Comparison of ENCODE assay signal across 20 cellular contexts in the genomic region with DNA sequence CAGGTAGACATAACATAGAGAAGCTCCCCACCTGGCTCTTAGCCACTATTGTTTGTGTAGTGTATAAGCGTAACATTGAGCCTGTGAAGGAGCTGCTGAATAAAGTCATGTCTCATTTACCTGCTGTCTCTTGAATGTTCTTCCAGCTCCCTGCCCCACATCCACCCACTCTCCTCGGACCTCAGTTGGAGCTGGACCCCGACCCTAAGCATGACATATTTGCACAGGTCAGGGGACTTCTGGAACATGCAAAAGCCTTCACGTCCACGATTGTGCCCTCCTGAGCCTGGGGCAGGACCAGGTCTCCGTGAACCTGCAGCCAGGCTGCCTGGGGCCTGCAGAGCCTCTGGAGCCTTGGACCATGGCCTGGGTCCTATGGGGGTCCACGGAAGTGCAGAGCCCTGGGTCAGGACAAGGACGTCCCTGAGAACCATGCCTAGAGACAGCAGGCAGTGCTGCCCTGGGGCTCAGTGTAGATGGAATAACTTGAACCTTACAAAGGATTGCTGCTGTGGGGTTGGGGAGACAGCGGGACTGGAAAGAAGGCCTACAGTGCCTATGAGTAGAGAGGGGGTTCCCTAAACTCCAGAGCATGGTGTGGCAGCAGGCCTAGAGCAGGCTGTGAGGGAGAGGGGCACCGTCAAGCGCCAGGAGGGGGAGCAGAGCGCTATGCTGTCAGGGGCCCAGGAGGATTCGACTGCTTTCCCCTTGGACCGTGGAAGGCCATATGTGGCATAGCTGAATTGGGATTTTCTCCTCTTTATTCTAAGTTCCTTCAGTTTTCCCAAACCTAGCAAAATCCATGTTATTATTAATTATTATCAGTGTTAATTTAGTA.
DNase-seq lines count a peak whose midpoint lies in the region; ATAC-seq and TF ChIP-seq lines count a peak whose summit lies in the region.
"Had no signal": no experiment of that assay in that cellular context is flagged by ENCODE, and none has a peak within 500 bp of the region (broad histone marks: within the 10 kb centered on the region; RNA-seq: fewer than 3 reads in every experiment).

No MANE protein-coding gene starts in this region.

- peak; percentile 50; the same call in 1 of the 3 replicates for ATAC-seq in GM23338
- no peak for ATAC-seq in activated T-helper 17 cell treated with anti-CD3 and anti-CD28 coated beads, Interleukin-2, amount 50 U/mL, for 72 hours (replicated peaks)
- ATAC-seq: GM12878 had no signal

- no peaks in the 10 kb centered on the region for H3K36me3 Mint-ChIP-seq in activated naive CD4-positive, alpha-beta T cell treated with anti-CD3 and anti-CD28 coated beads, Interleukin-2, amount 50 U/mL, for 24 hours
- H3K36me3 Mint-ChIP-seq in GM23338 (ENCODE audit: low read depth) (0 out of 3 replicates have a peak, but pooled peaks cover 3% of the 10 kb centered on the region), osteocyte (ENCODE audit: unreplicated experiment) (no peaks in the 10 kb centered on the region)
- H3K36me3 Mint-ChIP-seq in activated T-helper 17 cell treated with anti-CD3 and anti-CD28 coated beads, Interleukin-2, amount 50 U/mL, for 72 hours (ENCODE audit: low read depth) = no peaks in the 10 kb centered on the region

- H3K27me3 Mint-ChIP-seq in activated naive CD4-positive, alpha-beta T cell treated with anti-CD3 and anti-CD28 coated beads, Interleukin-2, amount 50 U/mL, for 24 hours = no peaks in the 10 kb centered on the region
- H3K27me3 Mint-ChIP-seq in GM23338 (ENCODE audit: insufficient read depth, low read depth, poor library complexity) (peaks cover 3% of the 10 kb centered on the region), osteocyte (ENCODE audit: unreplicated experiment) (peaks cover 14% of the 10 kb centered on the region)
- no peaks in the 10 kb centered on the region for H3K27me3 Mint-ChIP-seq in activated T-helper 17 cell treated with anti-CD3 and anti-CD28 coated beads, Interleukin-2, amount 50 U/mL, for 72 hours

- TF ChIP-seq CTCF in GM23338 (conservative IDR thresholded peaks at IDR 0.05; ENCODE audit: low read depth in 2 of 2) (peak in 1 of 2 experiments; percentile 30; a peak in 2 of 4 replicates), osteocyte (IDR thresholded peaks at IDR 0.05) (no peak)

- H3K27ac Mint-ChIP-seq in activated naive CD4-positive, alpha-beta T cell treated with anti-CD3 and anti-CD28 coated beads, Interleukin-2, amount 50 U/mL, for 24 hours = no peak overlapping the region
- no peak overlapping the region for H3K27ac Mint-ChIP-seq in GM23338
- H3K27ac Mint-ChIP-seq in activated T-helper 17 cell treated with anti-CD3 and anti-CD28 coated beads, Interleukin-2, amount 50 U/mL, for 72 hours = peak overlapping the region; percentile 50
- no peak overlapping the region for H3K27ac Mint-ChIP-seq in osteocyte (ENCODE audit: unreplicated experiment)
- H3K27ac Mint-ChIP-seq: B cell had no signal

- no peak overlapping the region for H3K27ac ChIP-seq in GM23338 (ENCODE audit: low read depth)

- no peaks in the 10 kb centered on the region for H3F3A ChIP-seq in GM23338 (replicated peaks; ENCODE audit: low read depth)

- no peak overlapping the region for H3K4me3 ChIP-seq in GM23338
- H3K4me3 ChIP-seq: GM12878 had no signal

- H3K4me2 ChIP-seq in GM23338 = no peak overlapping the region

- no peaks in the 10 kb centered on the region for H3K9me3 Mint-ChIP-seq in activated naive CD4-positive, alpha-beta T cell treated with anti-CD3 and anti-CD28 coated beads, Interleukin-2, amount 50 U/mL, for 24 hours
- H3K9me3 Mint-ChIP-seq in GM23338 (peaks cover 8% of the 10 kb centered on the region; the same call in 2 of the 3 replicates), osteocyte (ENCODE audit: unreplicated experiment) (no peaks in the 10 kb centered on the region)
- H3K9me3 Mint-ChIP-seq in activated T-helper 17 cell treated with anti-CD3 and anti-CD28 coated beads, Interleukin-2, amount 50 U/mL, for 72 hours = no peaks in the 10 kb centered on the region

- no peak overlapping the region for H2AFZ ChIP-seq in GM23338

- H3K9me2 ChIP-seq in GM23338 (ENCODE audit: insufficient read depth) = no peaks in the 10 kb centered on the region

- H3K4me1 ChIP-seq in GM23338 (ENCODE audit: insufficient read depth) = no peaks in the 10 kb centered on the region

- DNase-seq in activated naive CD4-positive, alpha-beta T cell treated with Interleukin-2 at 50 U/mL for 16 hours = no peak
- DNase-seq in GM23338 (ENCODE audit: low spot score) (no peak), osteocyte (ENCODE audit: extremely low spot score, unreplicated experiment) (peak; percentile 80), C1 segment of cervical spinal cord (lab: John Stamatoyannopoulos, UW) (no peak), ureter (ENCODE audit: low spot score) (no peak)
- DNase-seq: COR-L47, DMS53, HCEC 1CT, IMR-90, Kasumi-1, NCI-H1417, NCI-H1930, NCI-H2171 treated with DMSO at 0.1 percent for 48 hours, NCI-H510A, NCI-H82, SHP77 had no signal

- no peaks in the 10 kb centered on the region for H3K27me3 ChIP-seq in GM23338 (ENCODE audit: insufficient read depth)

- peaks cover 55% of the 10 kb centered on the region for H3K4me1 Mint-ChIP-seq in activated naive CD4-positive, alpha-beta T cell treated with anti-CD3 and anti-CD28 coated beads, Interleukin-2, amount 50 U/mL, for 24 hours
- H3K4me1 Mint-ChIP-seq in GM23338 (no peaks in the 10 kb centered on the region), osteocyte (ENCODE audit: unreplicated experiment) (no peaks in the 10 kb centered on the region)
- peaks cover 20% of the 10 kb centered on the region for H3K4me1 Mint-ChIP-seq in activated T-helper 17 cell treated with anti-CD3 and anti-CD28 coated beads, Interleukin-2, amount 50 U/mL, for 72 hours
- H3K4me1 Mint-ChIP-seq: B cell had no signal

- no peaks in the 10 kb centered on the region for H3K36me3 ChIP-seq in GM23338 (ENCODE audit: insufficient read depth)

- H4K20me1 ChIP-seq in GM23338 (replicated peaks; ENCODE audit: insufficient read depth) = no peaks in the 10 kb centered on the region

- peak overlapping the region; percentile 3 for H3K4me3 Mint-ChIP-seq in activated naive CD4-positive, alpha-beta T cell treated with anti-CD3 and anti-CD28 coated beads, Interleukin-2, amount 50 U/mL, for 24 hours
- H3K4me3 Mint-ChIP-seq in GM23338 (no peak overlapping the region), osteocyte (ENCODE audit: unreplicated experiment) (no peak overlapping the region)
- no peak overlapping the region for H3K4me3 Mint-ChIP-seq in activated T-helper 17 cell treated with anti-CD3 and anti-CD28 coated beads, Interleukin-2, amount 50 U/mL, for 72 hours
- H3K4me3 Mint-ChIP-seq: B cell had no signal

- no peaks in the 10 kb centered on the region for H3K79me2 ChIP-seq in GM23338 (replicated peaks; ENCODE audit: insufficient read depth)

TF ChIP-seq in GM23338, 12 proteins besides CTCF, POLR2A, EP300 and RAD21 (continues in another document):
- TF ChIP-seq REST (IDR thresholded peaks at IDR 0.05; ENCODE audit: unreplicated experiment) (no peak), CREB1 (CRISPR knock-in tag; IDR thresholded peaks at IDR 0.05; ENCODE audit: low read depth) (no peak), ZNF114 (CRISPR knock-in tag; IDR thresholded peaks at IDR 0.05) (no peak), EZH2phosphoT487 (IDR thresholded peaks at IDR 0.05; ENCODE audit: unreplicated experiment) (no peak), NANOG (IDR thresholded peaks at IDR 0.05; ENCODE audit: borderline replicate concordance) (no peak), EZH2 (IDR thresholded peaks at IDR 0.05; ENCODE audit: low read depth, unreplicated experiment) (no peak), ETS1 (IDR thresholded peaks at IDR 0.05) (no peak), ZNF331 (CRISPR knock-in tag; IDR thresholded peaks at IDR 0.05; ENCODE audit: low read depth) (no peak)
